In genomic region chr2:96739051-96739632, GRCh38 we compare ENCODE assay signal across 8 cellular contexts. TPM values are rescaled to one million over a fixed set of nuclear protein-coding genes. Genes with fewer than 3 reads are reported as not detected.
DNase-seq lines count a peak whose midpoint lies in the region; ATAC-seq and TF ChIP-seq lines count a peak whose summit lies in the region.

No MANE protein-coding gene starts in this region.

- H3K27ac Mint-ChIP-seq in effector memory CD8-positive, alpha-beta T cell = peak overlapping the region; percentile 93 to 99

- H3K4me1 Mint-ChIP-seq in effector memory CD8-positive, alpha-beta T cell (ENCODE audit: low read depth in 2 of 2) = peaks cover 33 to 39% of the 10 kb centered on the region in 2 donors

- H2AFZ ChIP-seq in neural cell (ENCODE audit: low read depth, low read length) = peak overlapping the region; percentile 73

- H3K27me3 Mint-ChIP-seq in effector memory CD8-positive, alpha-beta T cell = no peaks in the 10 kb centered on the region

- H3K9me3 Mint-ChIP-seq in effector memory CD8-positive, alpha-beta T cell = no peaks in the 10 kb centered on the region

- peak overlapping the region; percentile 71 for H3K27ac ChIP-seq in BLaER1
- peak overlapping the region; percentile 67 for H3K27ac ChIP-seq in neural cell (ENCODE audit: low read length)

- H3F3A ChIP-seq in neural cell (ENCODE audit: insufficient read depth, low read length, poor library complexity, severe bottlenecking) = no peaks in the 10 kb centered on the region

- H3K36me3 ChIP-seq in BLaER1 (peaks cover 32% of the 10 kb centered on the region), neural cell (ENCODE audit: insufficient read depth, low read length) (no peaks in the 10 kb centered on the region)

- H3K4me1 ChIP-seq in BLaER1 = peaks cover 43% of the 10 kb centered on the region

- no peaks in the 10 kb centered on the region for H3K9me2 ChIP-seq in neural cell (ENCODE audit: insufficient read depth, low read length)

- H4K20me1 ChIP-seq in BLaER1 (no peaks in the 10 kb centered on the region), neural cell (ENCODE audit: insufficient read depth) (no peaks in the 10 kb centered on the region)

- TF ChIP-seq EP300 in neural cell (conservative IDR thresholded peaks at IDR 0.05; ENCODE audit: poor library complexity, severe bottlenecking) = no peak

- H3K4me3 ChIP-seq in BLaER1 (peak overlapping the region; percentile 88), neural cell (ENCODE audit: low read length) (peak overlapping the region; percentile 84)

- peak; percentile 45 for DNase-seq in NAMALWA (ENCODE audit: low spot score)
- DNase-seq in effector memory CD8-positive, alpha-beta T cell = no peak
- DNase-seq in stimulated activated CD4-positive, alpha-beta T cell treated with anti-CD3 and anti-CD28 coated beads, Interleukin-1b, Interleukin-23, amount 100 ng/mL, for 48 hours = no peak
- DNase-seq in NCI-H2029 treated with DMSO at 0.1 percent for 48 hours (lab: John Stamatoyannopoulos, UW) = no peak
- DNase-seq in activated CD4-positive, alpha-beta T cell treated with anti-CD3 and anti-CD28 coated beads for 4 hours = no peak

- no peaks in the 10 kb centered on the region for H3K27me3 ChIP-seq in BLaER1
- no peaks in the 10 kb centered on the region for H3K27me3 ChIP-seq in neural cell (ENCODE audit: insufficient read depth, low read depth, low read length)

- peaks cover 22% of the 10 kb centered on the region for H3K79me2 ChIP-seq in neural cell (replicated peaks; ENCODE audit: insufficient read depth, low read length)

- H3K36me3 Mint-ChIP-seq in effector memory CD8-positive, alpha-beta T cell (ENCODE audit: insufficient read depth) = peaks cover 11% of the 10 kb centered on the region

- no peak for ATAC-seq in effector memory CD8-positive, alpha-beta T cell (replicated peaks)
- no peak for ATAC-seq in GM21825 (IDR thresholded peaks at IDR 0.05; ENCODE audit: unreplicated experiment)

- H3K9me3 ChIP-seq in BLaER1 (no peaks in the 10 kb centered on the region), neural cell (ENCODE audit: low read length) (no peaks in the 10 kb centered on the region)

- peak overlapping the region; percentile 97 to 99 for H3K4me3 Mint-ChIP-seq in effector memory CD8-positive, alpha-beta T cell

- TF ChIP-seq RAD21 in neural cell (conservative IDR thresholded peaks at IDR 0.05) = no peak

- H3K9ac ChIP-seq in BLaER1 (peak overlapping the region; percentile 84), neural cell (ENCODE audit: low read length) (peak overlapping the region; percentile 68)

- no peak for TF ChIP-seq CTCF in neural cell (IDR thresholded peaks at IDR 0.05; ENCODE audit: poor library complexity, severe bottlenecking)

- H3K4me2 ChIP-seq in BLaER1 (peak overlapping the region; percentile 93), neural cell (ENCODE audit: low read length) (peak overlapping the region; percentile 91)

TF ChIP-seq in neural cell, 6 proteins besides CTCF, POLR2A, EP300 and RAD21:
- no peak for TF ChIP-seq MXI1 (conservative IDR thresholded peaks at IDR 0.05; ENCODE audit: poor library complexity, severe bottlenecking)
- no peak for TF ChIP-seq TAF1 (IDR thresholded peaks at IDR 0.05; ENCODE audit: low read depth)
- no peak for TF ChIP-seq POLR2AphosphoS5 (IDR thresholded peaks at IDR 0.05)
- no peak for TF ChIP-seq EZH2 (IDR thresholded peaks at IDR 0.05; ENCODE audit: borderline replicate concordance, insufficient read depth, low read length, poor library complexity, severe bottlenecking)
- no peak for TF ChIP-seq SMC3 (conservative IDR thresholded peaks at IDR 0.05; ENCODE audit: poor library complexity)
- TF ChIP-seq REST (IDR thresholded peaks at IDR 0.05; ENCODE audit: borderline replicate concordance) = no peak
TF ChIP-seq in neural cell: peak in this region for 0.

RNA-seq across cellular contexts. Expression of gene LMAN2L, which starts 0.7 kb away (rescaled TPM):
- 34.1 and 41.3 TPM in 2 replicates for polyA plus RNA-seq in neural cell
- 27.2 and 27.3 TPM in 2 replicates for polyA minus RNA-seq in neural cell

RNA-seq across cellular contexts. Expression of gene CNNM4, which starts 21.6 kb away (rescaled TPM):
- polyA plus RNA-seq in neural cell = 7.2 and 7.5 TPM in 2 replicates
- polyA minus RNA-seq in neural cell = 10.5 and 11.0 TPM in 2 replicates
